1 cellular context compared by ENCODE assay signal in genomic region chr11:280762-281485, GRCh38.
TF ChIP-seq lines count a peak whose summit lies in the region.

No MANE protein-coding gene starts in this region.

TF ChIP-seq in HEK293, 187 proteins besides CTCF, POLR2A, EP300 and RAD21 (continued from another document):
- no peak for TF ChIP-seq TSHZ1 (tag by site-specific recombination; IDR thresholded peaks at IDR 0.05; ENCODE audit: borderline replicate concordance)
TF ChIP-seq in HEK293: peak in this region for 1.
